28 cellular contexts compared by ENCODE assay signal in genomic region chr4:24845884-24846283, GRCh38.
"Had no signal": no experiment of that assay in that cellular context is flagged by ENCODE, and none has a peak within 500 bp of the region (broad histone marks: within the 10 kb centered on the region; RNA-seq: fewer than 3 reads in every experiment).

No MANE protein-coding gene starts in this region.

- DNase-seq: hypothalamus; immature natural killer cell; kidney; left colon; left lung; lower lobe of right lung; mammary epithelial cell; mesenchymal stem cell; naive thymus-derived CD8-positive, alpha-beta T cell; nucleus accumbens; pancreas; posterior cingulate gyrus; retina; right cardiac atrium; sigmoid colon; small intestine; spleen; stimulated activated CD4-positive, alpha-beta T cell treated with anti-CD3 and anti-CD28 coated beads, Interleukin-4, amount 100 ng/mL, for 24 hours; stimulated activated naive CD4-positive, alpha-beta T cell; tibial artery; trophoblast cell; upper lobe of right lung had no signal

- FAIRE-seq: islet of Langerhans, kidney, pancreas, small intestine, urothelium cell line had no signal

- H3K27me3 ChIP-seq: left lung, pancreas, sigmoid colon, spleen, suprapubic skin, tibial artery, upper lobe of right lung had no signal

- H3K4me3 ChIP-seq: left lung, lower lobe of right lung, pancreas, prostate gland, sigmoid colon, spleen, suprapubic skin, thoracic aorta, tibial artery, upper lobe of right lung had no signal

- H3K36me3 ChIP-seq: left lung, pancreas, prostate gland, sigmoid colon, spleen, thoracic aorta, upper lobe of right lung had no signal

- H3K27ac ChIP-seq: left lung, lower lobe of right lung, pancreas, prostate gland, sigmoid colon, spleen, suprapubic skin, thoracic aorta, tibial artery, upper lobe of right lung had no signal

- ATAC-seq: left lung; lower lobe of right lung; naive thymus-derived CD8-positive, alpha-beta T cell; pancreas; right cardiac atrium; stimulated activated effector memory CD8-positive, alpha-beta T cell treated with anti-CD3 and anti-CD28 coated beads, Interleukin-12 subunit alpha, Interleukin-12 subunit beta, amount 100 ng/mL, for 72 hours; upper lobe of right lung had no signal
